Comparison of ENCODE assay signal across 17 cellular contexts in the genomic region with DNA sequence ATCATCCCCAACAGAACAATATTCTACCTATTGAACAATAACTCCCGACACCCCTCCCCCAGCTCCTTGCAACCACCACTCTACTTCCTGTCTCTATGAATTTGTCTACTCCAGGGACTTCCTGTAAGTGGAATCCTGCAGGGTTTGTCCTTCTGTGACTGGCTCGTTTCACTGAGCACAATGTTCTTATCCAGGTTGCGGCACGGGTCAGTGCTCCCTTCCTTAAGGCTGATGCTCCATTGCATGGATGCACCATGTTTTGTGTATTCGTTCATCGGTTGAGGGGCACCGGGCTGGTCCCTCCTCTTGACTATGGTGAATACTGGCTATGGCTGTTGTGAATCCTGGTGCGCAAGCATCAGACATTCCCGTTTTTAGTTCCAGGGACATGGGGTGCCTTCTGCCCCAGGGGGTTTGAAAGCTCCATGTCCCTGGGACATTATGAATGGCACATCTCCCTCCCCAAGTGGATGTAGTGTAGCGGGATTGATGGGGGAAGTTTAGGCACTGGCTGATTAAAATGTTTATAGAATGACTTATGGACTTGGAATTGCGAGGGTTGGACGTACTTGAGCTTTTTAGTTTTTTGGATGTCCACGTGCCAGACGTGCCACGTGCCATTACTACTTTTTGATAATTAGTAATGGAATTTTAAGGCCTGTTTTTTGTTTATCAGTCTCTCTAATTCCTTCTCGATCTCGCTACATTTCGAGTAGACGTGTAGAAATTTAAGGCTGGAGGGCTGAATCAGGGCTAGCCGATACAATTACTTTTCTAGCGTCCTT.
DNase-seq lines count a peak whose midpoint lies in the region; ATAC-seq and TF ChIP-seq lines count a peak whose summit lies in the region.
"Had no signal": no experiment of that assay in that cellular context is flagged by ENCODE, and none has a peak within 500 bp of the region (broad histone marks: within the 10 kb centered on the region; RNA-seq: fewer than 3 reads in every experiment).

No MANE protein-coding gene starts in this region.

- H3K4me3 Mint-ChIP-seq in immature natural killer cell, result no peak overlapping the region
- H3K4me3 Mint-ChIP-seq: stimulated activated naive CD8-positive, alpha-beta T cell treated with anti-CD3 and anti-CD28 coated beads, Interleukin-15, Interleukin-2, amounts not matched to agents 100 ng/mL and 50 ng/mL, for 24 hours had no signal

- H3K9me3 ChIP-seq in KOPT-K1 (ENCODE audit: insufficient read depth, low read length, poor library complexity, severe bottlenecking) (no peaks in the 10 kb centered on the region), muscle layer of duodenum (ENCODE audit: control insufficient read depth in 1 of 2, low read length in 2 of 2) (no peaks in the 10 kb centered on the region), thoracic aorta (no peaks in the 10 kb centered on the region)
- H3K9me3 ChIP-seq: BE2C, Peyer's patch, psoas muscle, SK-N-SH had no signal

- H3K27me3 ChIP-seq in muscle layer of duodenum (ENCODE audit: low read depth, low read length), result peaks cover 17% of the 10 kb centered on the region
- H3K27me3 ChIP-seq in thoracic aorta (replicated peaks; ENCODE audit: insufficient read depth), result no peaks in the 10 kb centered on the region

- no peak for ATAC-seq in thoracic aorta (ENCODE audit: insufficient number of reproducible peaks, low FRiP score, low read depth)

- H3K27ac ChIP-seq in KOPT-K1 (ENCODE audit: low read depth, low read length, poor library complexity, severe bottlenecking) (peak overlapping the region; percentile 59), caudate nucleus (ENCODE audit: low read depth, low read length) (peak overlapping the region; percentile 28), muscle layer of duodenum (ENCODE audit: low read length) (peak overlapping the region; percentile 50), thoracic aorta (no peak overlapping the region)
- H3K27ac ChIP-seq: HL-60, psoas muscle had no signal

- DNase-seq in caudate nucleus (lab: John Stamatoyannopoulos, UW) (no peak), thoracic aorta (ENCODE audit: low spot score) (no peak), immature natural killer cell (no peak), NCI-H82 treated with DMSO at 0.1 percent for 48 hours (lab: John Stamatoyannopoulos, UW; ENCODE audit: unreplicated experiment) (no peak), NCI-H446 (lab: John Stamatoyannopoulos, UW) (no peak)
- DNase-seq: activated effector memory CD4-positive, alpha-beta T cell treated with Interleukin-2 at 50 U/mL for 16 hours; BE2C; DMS 273 treated with DMSO at 0.1 percent for 48 hours; naive B cell; NCI-H1092; Peyer's patch; SK-N-SH had no signal

- H3K9me3 Mint-ChIP-seq in immature natural killer cell, result peaks cover 0 to 6% (median 0%) of the 10 kb centered on the region in 6 donors
- H3K9me3 Mint-ChIP-seq: stimulated activated naive CD8-positive, alpha-beta T cell treated with anti-CD3 and anti-CD28 coated beads, Interleukin-15, Interleukin-2, amounts not matched to agents 100 ng/mL and 50 ng/mL, for 24 hours had no signal

- H3K4me3 ChIP-seq in muscle layer of duodenum (ENCODE audit: low read depth in 1 of 2, low read length in 2 of 2), result peak overlapping the region in 1 of 2 donors; percentile 64
- peak overlapping the region; percentile 65 for H3K4me3 ChIP-seq in thoracic aorta

- TF ChIP-seq CTCF in thoracic aorta (IDR thresholded peaks at IDR 0.05), result no peak

- H3K36me3 ChIP-seq in KOPT-K1 (ENCODE audit: insufficient read depth, low read length) (no peaks in the 10 kb centered on the region), muscle layer of duodenum (ENCODE audit: control insufficient read depth in 1 of 2, insufficient read depth in 2 of 2, low read length in 2 of 2) (no peaks in the 10 kb centered on the region), thoracic aorta (no peaks in the 10 kb centered on the region)
- H3K36me3 ChIP-seq: BE2C, Peyer's patch had no signal

- no peaks in the 10 kb centered on the region for H3K4me1 Mint-ChIP-seq in immature natural killer cell

- no peaks in the 10 kb centered on the region for H3K36me3 Mint-ChIP-seq in immature natural killer cell

- no peak overlapping the region for H3K27ac Mint-ChIP-seq in immature natural killer cell
- H3K27ac Mint-ChIP-seq: naive B cell; stimulated activated naive CD8-positive, alpha-beta T cell treated with anti-CD3 and anti-CD28 coated beads, Interleukin-15, Interleukin-2, amounts not matched to agents 100 ng/mL and 50 ng/mL, for 24 hours had no signal

- H3K4me1 ChIP-seq in muscle layer of duodenum (ENCODE audit: control insufficient read depth in 1 of 2, insufficient read depth in 2 of 2, low read length in 2 of 2) (peaks cover 5 to 32% of the 10 kb centered on the region in 2 donors), thoracic aorta (ENCODE audit: control insufficient read depth in 1 of 2, low read depth in 2 of 2) (peaks cover 11 to 40% of the 10 kb centered on the region in 2 donors)
- H3K4me1 ChIP-seq: psoas muscle had no signal

- H3K27me3 Mint-ChIP-seq in immature natural killer cell (ENCODE audit: low read depth in 3 of 3), result peaks cover 12 to 28% (median 12%) of the 10 kb centered on the region in 3 donors

Comparison
In these comparisons a context has a peak if more than half of its experiments do, and no peak if none do; other contexts are left out.
1. H3K27ac ChIP-seq: peak in KOPT-K1 (single experiment), caudate nucleus (single experiment) and muscle layer of duodenum (single experiment); none in thoracic aorta (0 of 2).